In the genomic region with DNA sequence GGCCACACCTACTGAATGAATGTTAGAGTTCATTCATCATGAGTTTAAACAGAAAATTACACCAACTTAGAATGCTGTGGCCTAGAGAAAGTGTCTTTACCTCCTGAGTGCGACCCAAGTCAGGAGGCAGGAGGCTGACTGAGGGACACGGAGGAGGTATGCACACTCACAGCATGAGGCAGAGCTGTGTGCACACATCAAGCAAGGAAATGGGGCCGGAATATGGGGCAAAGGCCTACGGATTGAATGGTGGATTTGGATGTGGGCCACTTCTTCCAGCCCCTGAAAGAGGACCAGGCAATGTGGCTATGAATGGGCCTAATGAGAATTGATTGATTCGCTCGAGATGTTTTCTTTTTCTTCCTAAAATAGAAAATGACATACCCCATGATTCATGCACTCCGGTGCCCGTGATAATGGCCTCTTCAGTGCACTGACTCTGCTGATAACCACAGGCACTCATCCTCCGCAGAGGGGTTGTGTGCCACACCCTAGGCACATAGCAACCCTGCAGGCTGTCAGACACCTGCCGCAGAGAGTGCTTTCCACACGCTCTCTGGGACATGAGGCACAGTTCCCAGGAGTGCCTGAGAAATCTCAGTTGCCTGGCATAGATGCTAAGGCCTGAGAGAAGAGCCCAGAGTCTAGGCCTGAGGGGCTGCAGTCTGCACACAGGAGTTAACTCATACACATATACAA, we compare ENCODE assay signal across 9 cellular contexts.
A peak's percentile ranks its signal among the peaks of the same experiment; 100 is the strongest.
DNase-seq lines count a peak whose midpoint lies in the region; ATAC-seq, FAIRE-seq and TF ChIP-seq lines count a peak whose summit lies in the region.
"Had no signal": no experiment of that assay in that cellular context is flagged by ENCODE, and none has a peak within 500 bp of the region (broad histone marks: within the 10 kb centered on the region; RNA-seq: fewer than 3 reads in every experiment).

No MANE protein-coding gene starts in this region.

- no peaks in the 10 kb centered on the region for H3K27me3 ChIP-seq in Karpas-422 (ENCODE audit: low read length)

- H4K20me1 ChIP-seq in Karpas-422 (ENCODE audit: insufficient read depth, low read depth, low read length), result no peaks in the 10 kb centered on the region

- H3K36me3 ChIP-seq in HEK293 (ENCODE audit: control insufficient read depth in 2 of 2, insufficient read depth in 1 of 2, low read length in 2 of 2) (no peaks in the 10 kb centered on the region), Karpas-422 (ENCODE audit: insufficient read depth, low read length) (no peaks in the 10 kb centered on the region)

- peak; percentile 76 for DNase-seq in NCI-H774 (lab: John Stamatoyannopoulos, UW)
- DNase-seq in fibroblast of mammary gland (ENCODE audit: low read depth), result peak; percentile 82
- DNase-seq in retina, result peak; percentile 58
- DNase-seq in D721Med (ENCODE audit: insufficient read length, low spot score), result no peak
- no peak for DNase-seq in stimulated activated CD4-positive, alpha-beta T cell treated with anti-CD3 and anti-CD28 coated beads, Interleukin-12 subunit alpha, Interleukin-12 subunit beta, amount 100 ng/mL, for 4 hours
- no peak for DNase-seq in Karpas-422

- no peaks in the 10 kb centered on the region for H3K79me2 ChIP-seq in Karpas-422 (ENCODE audit: low read length)

- H3K4me1 ChIP-seq in HEK293 (ENCODE audit: control insufficient read depth, insufficient read depth, low read length), result no peaks in the 10 kb centered on the region
- H3K4me1 ChIP-seq in Karpas-422 (ENCODE audit: low read length), result no peaks in the 10 kb centered on the region

- no peak for TF ChIP-seq CTCF in HEK293 (tag by site-specific recombination; IDR thresholded peaks at IDR 0.05)
- no peak for TF ChIP-seq CTCF in fibroblast of mammary gland (conservative IDR thresholded peaks at IDR 0.05; ENCODE audit: control insufficient read depth, insufficient read depth, low read depth, low read length)
- no peak for TF ChIP-seq CTCF in D721Med (IDR thresholded peaks at IDR 0.05; ENCODE audit: insufficient read depth, missing control alignments)

- H3K9me2 ChIP-seq in Karpas-422 (replicated peaks; ENCODE audit: insufficient read depth, low read length), result no peaks in the 10 kb centered on the region

- H3K4me3 ChIP-seq in HEK293 (ENCODE audit: low read depth, low read length), result no peak overlapping the region
- no peak overlapping the region for H3K4me3 ChIP-seq in fibroblast of mammary gland (ENCODE audit: control insufficient read depth, low read depth, low read length)
- H3K4me3 ChIP-seq in Karpas-422 (ENCODE audit: low read length), result no peak overlapping the region
- H3K4me3 ChIP-seq: SK-N-MC had no signal

- H3K4me2 ChIP-seq in Karpas-422 (ENCODE audit: low read depth, low read length, poor library complexity, severe bottlenecking), result no peak overlapping the region

- H3K9ac ChIP-seq in Karpas-422 (ENCODE audit: low read length), result no peak overlapping the region

- no peak for ATAC-seq in HG02884 (IDR thresholded peaks at IDR 0.05; ENCODE audit: unreplicated experiment)

- no peak overlapping the region for H3K27ac ChIP-seq in HEK293 (ENCODE audit: extremely low read depth, low read depth, low read length)
- no peak overlapping the region for H3K27ac ChIP-seq in Karpas-422 (ENCODE audit: low read length)
- H3K27ac ChIP-seq: SK-N-MC had no signal

- no peak overlapping the region for H2AFZ ChIP-seq in Karpas-422 (ENCODE audit: low read length)

- no peak for FAIRE-seq in D721Med (lab: Jason Lieb, UNC)

- H3K9me3 ChIP-seq in HEK293 (ENCODE audit: control insufficient read depth, insufficient read depth, low read depth, low read length), result no peaks in the 10 kb centered on the region
- H3K9me3 ChIP-seq in Karpas-422 (ENCODE audit: low read length), result no peaks in the 10 kb centered on the region

- POLR2A ChIA-PET in HEK293 (lab: Yijun Ruan, JAX), result no interaction called here

- CTCF ChIA-PET in HEK293 (lab: Yijun Ruan, JAX), result interaction anchor here (2.1 kb wide), 1 partner anchor 93 kb away, joined by 14 read pairs; no protein-coding TSS in a partner anchor

TF ChIP-seq in HEK293, 187 proteins besides CTCF, POLR2A, EP300 and RAD21 (continues in another document):
- TF ChIP-seq ZBTB17 (tag by site-specific recombination; IDR thresholded peaks at IDR 0.05) (peak; percentile 96), WT1 (tag by site-specific recombination; IDR thresholded peaks at IDR 0.05) (no peak), ZNF23 (tag by site-specific recombination; IDR thresholded peaks at IDR 0.05; ENCODE audit: borderline replicate concordance) (0 out of 2 replicates have a peak, but pooled peaks have one; percentile 13), ZNF24 (tag by site-specific recombination; IDR thresholded peaks at IDR 0.05) (0 out of 2 replicates have a peak, but pooled peaks have one; percentile 54), ZNF610 (tag by site-specific recombination; IDR thresholded peaks at IDR 0.05; ENCODE audit: borderline replicate concordance) (no peak), ZNF529 (tag by site-specific recombination; IDR thresholded peaks at IDR 0.05; ENCODE audit: insufficient replicate concordance) (no peak), ZNF768 (tag by site-specific recombination; IDR thresholded peaks at IDR 0.05) (no peak), ZNF660 (tag by site-specific recombination; IDR thresholded peaks at IDR 0.05) (peak; percentile 76; the same call in 1 of the 2 replicates), ZBTB1 (tag by site-specific recombination; IDR thresholded peaks at IDR 0.05) (no peak)
- TF ChIP-seq, protein P1, sequence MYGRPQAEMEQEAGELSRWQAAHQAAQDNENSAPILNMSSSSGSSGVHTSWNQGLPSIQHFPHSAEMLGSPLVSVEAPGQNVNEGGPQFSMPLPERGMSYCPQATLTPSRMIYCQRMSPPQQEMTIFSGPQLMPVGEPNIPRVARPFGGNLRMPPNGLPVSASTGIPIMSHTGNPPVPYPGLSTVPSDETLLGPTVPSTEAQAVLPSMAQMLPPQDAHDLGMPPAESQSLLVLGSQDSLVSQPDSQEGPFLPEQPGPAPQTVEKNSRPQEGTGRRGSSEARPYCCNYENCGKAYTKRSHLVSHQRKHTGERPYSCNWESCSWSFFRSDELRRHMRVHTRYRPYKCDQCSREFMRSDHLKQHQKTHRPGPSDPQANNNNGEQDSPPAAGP (tag by site-specific recombination; IDR thresholded peaks at IDR 0.05), result peak; percentile 66; the same call in 1 of the 2 replicates
- TF ChIP-seq, protein P2, sequence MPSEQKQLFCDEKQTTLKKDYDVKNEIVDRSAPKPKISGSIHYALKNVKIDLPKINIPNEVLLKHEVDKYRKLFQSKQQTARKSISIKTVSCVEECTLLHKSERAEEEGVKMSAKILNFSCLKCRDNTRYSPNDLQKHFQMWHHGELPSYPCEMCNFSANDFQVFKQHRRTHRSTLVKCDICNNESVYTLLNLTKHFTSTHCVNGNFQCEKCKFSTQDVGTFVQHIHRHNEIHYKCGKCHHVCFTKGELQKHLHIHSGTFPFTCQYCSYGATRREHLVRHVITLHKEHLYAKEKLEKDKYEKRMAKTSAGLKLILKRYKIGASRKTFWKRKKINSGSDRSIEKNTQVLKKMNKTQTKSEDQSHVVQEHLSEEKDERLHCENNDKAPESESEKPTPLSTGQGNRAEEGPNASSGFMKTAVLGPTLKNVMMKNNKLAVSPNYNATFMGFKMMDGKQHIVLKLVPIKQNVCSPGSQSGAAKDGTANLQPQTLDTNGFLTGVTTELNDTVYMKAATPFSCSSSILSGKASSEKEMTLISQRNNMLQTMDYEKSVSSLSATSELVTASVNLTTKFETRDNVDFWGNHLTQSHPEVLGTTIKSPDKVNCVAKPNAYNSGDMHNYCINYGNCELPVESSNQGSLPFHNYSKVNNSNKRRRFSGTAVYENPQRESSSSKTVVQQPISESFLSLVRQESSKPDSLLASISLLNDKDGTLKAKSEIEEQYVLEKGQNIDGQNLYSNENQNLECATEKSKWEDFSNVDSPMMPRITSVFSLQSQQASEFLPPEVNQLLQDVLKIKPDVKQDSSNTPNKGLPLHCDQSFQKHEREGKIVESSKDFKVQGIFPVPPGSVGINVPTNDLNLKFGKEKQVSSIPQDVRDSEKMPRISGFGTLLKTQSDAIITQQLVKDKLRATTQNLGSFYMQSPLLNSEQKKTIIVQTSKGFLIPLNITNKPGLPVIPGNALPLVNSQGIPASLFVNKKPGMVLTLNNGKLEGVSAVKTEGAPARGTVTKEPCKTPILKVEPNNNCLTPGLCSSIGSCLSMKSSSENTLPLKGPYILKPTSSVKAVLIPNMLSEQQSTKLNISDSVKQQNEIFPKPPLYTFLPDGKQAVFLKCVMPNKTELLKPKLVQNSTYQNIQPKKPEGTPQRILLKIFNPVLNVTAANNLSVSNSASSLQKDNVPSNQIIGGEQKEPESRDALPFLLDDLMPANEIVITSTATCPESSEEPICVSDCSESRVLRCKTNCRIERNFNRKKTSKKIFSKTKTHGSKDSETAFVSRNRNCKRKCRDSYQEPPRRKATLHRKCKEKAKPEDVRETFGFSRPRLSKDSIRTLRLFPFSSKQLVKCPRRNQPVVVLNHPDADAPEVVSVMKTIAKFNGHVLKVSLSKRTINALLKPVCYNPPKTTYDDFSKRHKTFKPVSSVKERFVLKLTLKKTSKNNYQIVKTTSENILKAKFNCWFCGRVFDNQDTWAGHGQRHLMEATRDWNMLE (tag by site-specific recombination; conservative IDR thresholded peaks at IDR 0.05; ENCODE audit: low read depth), result no peak
- TF ChIP-seq, protein P3, sequence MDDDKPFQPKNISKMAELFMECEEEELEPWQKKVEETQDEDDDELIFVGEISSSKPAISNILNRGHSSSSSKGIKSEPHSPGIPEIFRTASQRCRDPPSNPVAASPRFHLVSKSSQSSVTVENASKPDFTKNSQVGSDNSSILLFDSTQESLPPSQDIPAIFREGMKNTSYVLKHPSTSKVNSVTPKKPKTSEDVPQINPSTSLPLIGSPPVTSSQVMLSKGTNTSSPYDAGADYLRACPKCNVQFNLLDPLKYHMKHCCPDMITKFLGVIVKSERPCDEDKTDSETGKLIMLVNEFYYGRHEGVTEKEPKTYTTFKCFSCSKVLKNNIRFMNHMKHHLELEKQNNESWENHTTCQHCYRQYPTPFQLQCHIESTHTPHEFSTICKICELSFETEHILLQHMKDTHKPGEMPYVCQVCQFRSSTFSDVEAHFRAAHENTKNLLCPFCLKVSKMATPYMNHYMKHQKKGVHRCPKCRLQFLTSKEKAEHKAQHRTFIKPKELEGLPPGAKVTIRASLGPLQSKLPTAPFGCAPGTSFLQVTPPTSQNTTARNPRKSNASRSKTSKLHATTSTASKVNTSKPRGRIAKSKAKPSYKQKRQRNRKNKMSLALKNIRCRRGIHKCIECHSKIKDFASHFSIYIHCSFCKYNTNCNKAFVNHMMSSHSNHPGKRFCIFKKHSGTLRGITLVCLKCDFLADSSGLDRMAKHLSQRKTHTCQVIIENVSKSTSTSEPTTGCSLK (tag by site-specific recombination; IDR thresholded peaks at IDR 0.05), result no peak

Comparison
In these comparisons a context has a peak if more than half of its experiments do, and no peak if none do; other contexts are left out.
1. DNase-seq: peak in NCI-H774 (single experiment), fibroblast of mammary gland (single experiment) and retina (single experiment); none in D721Med (single experiment), stimulated activated CD4-positive, alpha-beta T cell treated with anti-CD3 and anti-CD28 coated beads, Interleukin-12 subunit alpha, Interleukin-12 subunit beta, amount 100 ng/mL, for 4 hours (single experiment) and Karpas-422 (single experiment).